8 cellular contexts compared by ENCODE assay signal in genomic region chr9:40991741-40992471, GRCh38.
DNase-seq lines count a peak whose midpoint lies in the region; ATAC-seq, FAIRE-seq and TF ChIP-seq lines count a peak whose summit lies in the region.
"Not testable (repeated sequence)": the region's sequence is repeated elsewhere in the genome, so short reads cannot be mapped to it uniquely, and the experiment has no call there.

No MANE protein-coding gene starts in this region.

- DNase-seq in GM06990 (ENCODE audit: extremely low read depth, insufficient read length) (peak; percentile 91), HS-5 (ENCODE audit: low read depth) (peak; percentile 97), bronchial epithelial cell (ENCODE audit: low read depth) (peak; percentile 96), iPS DF 19.7 (ENCODE audit: low read depth, low spot score) (peak; percentile 80), posterior vena cava (ENCODE audit: low spot score) (peak; percentile 100)
- peak; percentile 98 for DNase-seq in activated CD4-positive, alpha-beta T cell treated with anti-CD3 and anti-CD28 coated beads for 1 hour
- DNase-seq in substantia nigra (lab: John Stamatoyannopoulos, UW): not testable (repeated sequence)

- intact Hi-C loops in posterior vena cava (cut with DNase I): not testable (repeated sequence)

- H3K27me3 ChIP-seq in GM06990 (replicated peaks; ENCODE audit: control insufficient read depth, insufficient read depth, low read length); bronchial epithelial cell (ENCODE audit: control insufficient read depth, insufficient read depth, low read length): not testable (repeated sequence)

- TF ChIP-seq CTCF in GM06990 (IDR thresholded peaks at IDR 0.05; ENCODE audit: insufficient read depth, low read length, poor library complexity, severe bottlenecking) (peak; percentile 97), bronchial epithelial cell (IDR thresholded peaks at IDR 0.05; ENCODE audit: insufficient read depth, low read length, severe bottlenecking) (peak; percentile 89)

- ATAC-seq in GM21723 (IDR thresholded peaks at IDR 0.05; ENCODE audit: unreplicated experiment): peak; percentile 100

- H3K27ac ChIP-seq in substantia nigra (ENCODE audit: low read depth, low read length, poor library complexity, severe bottlenecking): peak overlapping the region; percentile 98

- not testable (repeated sequence) for FAIRE-seq in bronchial epithelial cell (lab: Jason Lieb, UNC)

- H3K4me3 ChIP-seq in GM06990 (replicated peaks; ENCODE audit: low read depth, low read length) (peak overlapping the region; percentile 84), bronchial epithelial cell (ENCODE audit: low read depth, low read length) (peak overlapping the region; percentile 96)

- H3K36me3 ChIP-seq in GM06990 (ENCODE audit: control insufficient read depth, insufficient read depth, low read length); bronchial epithelial cell (ENCODE audit: control insufficient read depth, insufficient read depth, low read length): not testable (repeated sequence)
